In genomic region chr17:78330570-78331224, GRCh38 we compare ENCODE assay signal across 12 cellular contexts. TPM values are rescaled to one million over a fixed set of nuclear protein-coding genes. Genes with fewer than 3 reads are reported as not detected.
DNase-seq lines count a peak whose midpoint lies in the region; ATAC-seq, FAIRE-seq and TF ChIP-seq lines count a peak whose summit lies in the region.
"Had no signal": no experiment of that assay in that cellular context is flagged by ENCODE, and none has a peak within 500 bp of the region (broad histone marks: within the 10 kb centered on the region; RNA-seq: fewer than 3 reads in every experiment).

No MANE protein-coding gene starts in this region.

- peaks cover 3% of the 10 kb centered on the region for H3K9me3 Mint-ChIP-seq in astrocyte (ENCODE audit: unreplicated experiment)
- H3K9me3 Mint-ChIP-seq in activated CD8-positive, alpha-beta T cell treated with anti-CD3 and anti-CD28 coated beads, Interleukin-2, amount 10 ng/mL, durations not matched to agents 7 days and 5 days (ENCODE audit: insufficient read depth), result no peaks in the 10 kb centered on the region
- H3K9me3 Mint-ChIP-seq: type B pancreatic cell had no signal

- H3K9me3 ChIP-seq in astrocyte (ENCODE audit: insufficient read depth, low read depth, low read length) (no peaks in the 10 kb centered on the region), upper lobe of right lung (no peaks in the 10 kb centered on the region), aorta (ENCODE audit: control insufficient read depth, low read length) (no peaks in the 10 kb centered on the region)

- CTCF ChIA-PET in activated CD8-positive, alpha-beta T cell treated with anti-CD3 and anti-CD28 coated beads, Interleukin-2, amount 10 ng/mL, durations not matched to agents 7 days and 5 days (lab: Charles Lee), result no interaction called here

- no peaks in the 10 kb centered on the region for H3K36me3 Mint-ChIP-seq in astrocyte (ENCODE audit: low read depth, unreplicated experiment)
- H3K36me3 Mint-ChIP-seq in activated CD8-positive, alpha-beta T cell treated with anti-CD3 and anti-CD28 coated beads, Interleukin-2, amount 10 ng/mL, durations not matched to agents 7 days and 5 days (ENCODE audit: low read depth), result no peaks in the 10 kb centered on the region
- H3K36me3 Mint-ChIP-seq: type B pancreatic cell had no signal

- intact Hi-C loops in Right ventricle myocardium inferior (cut with DNase I) (no loop called here), cardiac septum (cut with DNase I) (no loop called here), upper lobe of right lung (cut with DNase I) (no loop called here), aorta (cut with DNase I) (no loop called here)

- peak; percentile 40 for ATAC-seq in Right ventricle myocardium inferior
- ATAC-seq in upper lobe of right lung, result peak; percentile 62
- ATAC-seq in activated CD8-positive, alpha-beta T cell treated with anti-CD3 and anti-CD28 coated beads, Interleukin-2, amount 10 ng/mL, durations not matched to agents 7 days and 5 days, result no peak
- ATAC-seq in aorta (ENCODE audit: low FRiP score), result no peak

- no peak overlapping the region for H3K9ac ChIP-seq in astrocyte (ENCODE audit: low read length)

- no peaks in the 10 kb centered on the region for H4K20me1 ChIP-seq in astrocyte (ENCODE audit: insufficient read depth, low read length)

- 74 to 75% methylated on average over 13 of the region's 13 CpGs for WGBS in aorta, 2 donors

- TF ChIP-seq CTCF in astrocyte (IDR thresholded peaks at IDR 0.05; ENCODE audit: insufficient read depth, low read depth, low read length) (no peak), upper lobe of right lung (IDR thresholded peaks at IDR 0.05) (no peak)

- H2AFZ ChIP-seq in astrocyte (ENCODE audit: low read depth, low read length), result peak overlapping the region; percentile 50

- peaks cover 18% of the 10 kb centered on the region for H3K4me1 Mint-ChIP-seq in astrocyte (ENCODE audit: low read depth, unreplicated experiment)
- peaks cover 26% of the 10 kb centered on the region for H3K4me1 Mint-ChIP-seq in activated CD8-positive, alpha-beta T cell treated with anti-CD3 and anti-CD28 coated beads, Interleukin-2, amount 10 ng/mL, durations not matched to agents 7 days and 5 days (ENCODE audit: low read depth)

- no peaks in the 10 kb centered on the region for H3K36me3 ChIP-seq in astrocyte (ENCODE audit: insufficient read depth, low read length)
- H3K36me3 ChIP-seq in upper lobe of right lung, result no peaks in the 10 kb centered on the region
- H3K36me3 ChIP-seq in aorta (ENCODE audit: control insufficient read depth in 1 of 2, insufficient read depth in 2 of 2, low read length in 1 of 2), result no peaks in the 10 kb centered on the region

- H3K4me2 ChIP-seq in astrocyte (ENCODE audit: low read length), result no peak overlapping the region

- H3K27ac Mint-ChIP-seq in astrocyte (ENCODE audit: unreplicated experiment), result no peak overlapping the region
- no peak overlapping the region for H3K27ac Mint-ChIP-seq in activated CD8-positive, alpha-beta T cell treated with anti-CD3 and anti-CD28 coated beads, Interleukin-2, amount 10 ng/mL, durations not matched to agents 7 days and 5 days
- H3K27ac Mint-ChIP-seq: type B pancreatic cell had no signal

- H3K27me3 Mint-ChIP-seq in astrocyte (ENCODE audit: low read depth, unreplicated experiment), result no peaks in the 10 kb centered on the region
- peaks cover 6% of the 10 kb centered on the region for H3K27me3 Mint-ChIP-seq in activated CD8-positive, alpha-beta T cell treated with anti-CD3 and anti-CD28 coated beads, Interleukin-2, amount 10 ng/mL, durations not matched to agents 7 days and 5 days (ENCODE audit: low read depth)
- H3K27me3 Mint-ChIP-seq: type B pancreatic cell had no signal

- POLR2A ChIA-PET in activated CD8-positive, alpha-beta T cell treated with anti-CD3 and anti-CD28 coated beads, Interleukin-2, amount 10 ng/mL, durations not matched to agents 7 days and 5 days (lab: Charles Lee), result interaction anchor here (0.7 kb wide), 1 partner anchor 29 kb away, joined by 3 read pairs; the partner anchor contains the start of gene SOCS3

- H3K27me3 ChIP-seq in astrocyte (ENCODE audit: insufficient read depth, low read length) (no peaks in the 10 kb centered on the region), upper lobe of right lung (no peaks in the 10 kb centered on the region), aorta (ENCODE audit: control insufficient read depth in 1 of 2, insufficient read depth in 2 of 2, low read length in 1 of 2) (no peaks in the 10 kb centered on the region)

- H3K27ac ChIP-seq in astrocyte (ENCODE audit: low read depth, low read length), result peak overlapping the region; percentile 19
- no peak overlapping the region for H3K27ac ChIP-seq in upper lobe of right lung
- no peak overlapping the region for H3K27ac ChIP-seq in aorta (ENCODE audit: low read depth in 1 of 2, low read length in 2 of 2)

- no peak for FAIRE-seq in astrocyte (lab: Jason Lieb, UNC)
- FAIRE-seq: GM18507 had no signal

- H3K4me3 ChIP-seq in astrocyte (ENCODE audit: insufficient read depth, low read depth, low read length) (no peak overlapping the region), upper lobe of right lung (no peak overlapping the region), aorta (ENCODE audit: low read length in 2 of 2) (no peak overlapping the region)

- H3K4me3 Mint-ChIP-seq in astrocyte (ENCODE audit: unreplicated experiment), result no peak overlapping the region
- H3K4me3 Mint-ChIP-seq in activated CD8-positive, alpha-beta T cell treated with anti-CD3 and anti-CD28 coated beads, Interleukin-2, amount 10 ng/mL, durations not matched to agents 7 days and 5 days, result no peak overlapping the region
- H3K4me3 Mint-ChIP-seq: type B pancreatic cell had no signal

- DNase-seq in Right ventricle myocardium inferior (ENCODE audit: missing footprints) (no peak), cardiac septum (ENCODE audit: low spot score) (no peak), astrocyte (ENCODE audit: low read depth) (peak; percentile 51), left kidney (ENCODE audit: low read depth, low spot score) (peak; percentile 58), upper lobe of right lung (no peak), medulla oblongata (ENCODE audit: extremely low spot score) (no peak), aorta (no peak)
- DNase-seq in activated CD8-positive, alpha-beta T cell treated with anti-CD3 and anti-CD28 coated beads, Interleukin-2, amount 10 ng/mL, durations not matched to agents 7 days and 5 days, result no peak
- DNase-seq: NCI-H1092, T-helper 2 cell had no signal

- peaks cover 39% of the 10 kb centered on the region for H3K4me1 ChIP-seq in astrocyte (ENCODE audit: insufficient read depth, low read length)
- H3K4me1 ChIP-seq in upper lobe of right lung, result peaks cover 5% of the 10 kb centered on the region
- H3K4me1 ChIP-seq in aorta (ENCODE audit: control insufficient read depth in 1 of 2, insufficient read depth in 2 of 2, low read length in 2 of 2), result no peaks in the 10 kb centered on the region

- no peaks in the 10 kb centered on the region for H3K79me2 ChIP-seq in astrocyte (ENCODE audit: insufficient read depth, low read length)

RNA-seq across cellular contexts. Expression of gene SOCS3, which starts 29.2 kb away (rescaled TPM):
- total RNA-seq in Right ventricle myocardium inferior, result 12.2 TPM
- total RNA-seq in cardiac septum, result 49.9 TPM
- total RNA-seq in astrocyte, result 13.4 and 16.7 TPM in 2 replicates
- 82.0 TPM for total RNA-seq in upper lobe of right lung
- total RNA-seq in activated CD8-positive, alpha-beta T cell treated with anti-CD3 and anti-CD28 coated beads, Interleukin-2, amount 10 ng/mL, durations not matched to agents 7 days and 5 days, result 1 to 10 TPM; 9.1 TPM
- total RNA-seq in aorta, result 100 to 1,000 TPM; 107 to 182 TPM
- 10 to 100 TPM; 15.5 to 76.1 TPM for polyA plus RNA-seq in aorta

RNA-seq across cellular contexts. Expression of gene PGS1, which starts 47.8 kb away (rescaled TPM):
- 16.7 TPM for total RNA-seq in Right ventricle myocardium inferior
- 22.1 TPM for total RNA-seq in cardiac septum
- total RNA-seq in astrocyte, result 31.3 and 32.0 TPM in 2 replicates
- 95.5 TPM for total RNA-seq in upper lobe of right lung
- total RNA-seq in activated CD8-positive, alpha-beta T cell treated with anti-CD3 and anti-CD28 coated beads, Interleukin-2, amount 10 ng/mL, durations not matched to agents 7 days and 5 days, result 10 to 100 TPM; 46.5 to 51.0 TPM
- 10 to 100 TPM; 46.5 to 67.0 TPM for total RNA-seq in aorta
- 10 to 100 TPM in 1 of 2 donors, 1 to 10 TPM in 1; 9.9 to 30.3 TPM for polyA plus RNA-seq in aorta

Comparison
In these comparisons a context has a peak if more than half of its experiments do, and no peak if none do; other contexts are left out.
1. ATAC-seq: peak in Right ventricle myocardium inferior (single experiment) and upper lobe of right lung (single experiment); none in activated CD8-positive, alpha-beta T cell treated with anti-CD3 and anti-CD28 coated beads, Interleukin-2, amount 10 ng/mL, durations not matched to agents 7 days and 5 days (single experiment) and aorta (single experiment).
2. DNase-seq: peak in astrocyte (single experiment) and left kidney (single experiment); none in Right ventricle myocardium inferior (single experiment), cardiac septum (single experiment), upper lobe of right lung (single experiment), activated CD8-positive, alpha-beta T cell treated with anti-CD3 and anti-CD28 coated beads, Interleukin-2, amount 10 ng/mL, durations not matched to agents 7 days and 5 days (single experiment), medulla oblongata (single experiment) and aorta (0 of 2).